Comparison of ENCODE assay signal across 14 cellular contexts in the genomic region with DNA sequence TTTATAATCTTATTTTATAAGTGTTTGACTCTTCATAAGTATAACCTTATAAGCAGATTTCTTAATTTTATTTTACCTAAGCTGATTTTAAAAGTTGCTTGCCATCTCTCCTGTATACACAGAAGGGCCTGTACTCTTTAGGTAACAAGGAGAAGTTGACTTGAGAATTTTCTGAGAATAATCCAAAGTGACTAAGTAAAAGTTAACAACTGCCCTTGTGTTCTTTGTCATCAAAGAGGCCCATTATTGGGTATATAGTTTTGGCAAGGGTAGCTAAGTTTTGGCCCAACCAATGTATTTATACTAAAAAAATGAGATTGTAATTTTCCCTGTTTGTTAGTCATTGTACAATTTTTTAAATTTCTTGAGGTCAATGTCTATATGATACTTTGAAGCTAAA. TPM values are rescaled to one million over a fixed set of nuclear protein-coding genes. Genes with fewer than 3 reads are reported as not detected.
DNase-seq lines count a peak whose midpoint lies in the region; ATAC-seq and TF ChIP-seq lines count a peak whose summit lies in the region.
"Had no signal": no experiment of that assay in that cellular context is flagged by ENCODE, and none has a peak within 500 bp of the region (broad histone marks: within the 10 kb centered on the region; RNA-seq: fewer than 3 reads in every experiment).

No MANE protein-coding gene starts in this region.

- no peaks in the 10 kb centered on the region for H4K20me1 ChIP-seq in BLaER1

- peak overlapping the region; percentile 96 for H3K27ac Mint-ChIP-seq in activated CD4-positive, alpha-beta memory T cell treated with anti-CD3 and anti-CD28 coated beads for 36 hours

- ATAC-seq in HG02852 (IDR thresholded peaks at IDR 0.05; ENCODE audit: unreplicated experiment), result no peak
- ATAC-seq: PC-3 had no signal

- H3K36me3 ChIP-seq in BLaER1, result no peaks in the 10 kb centered on the region
- no peaks in the 10 kb centered on the region for H3K36me3 ChIP-seq in adrenal gland (replicated peaks in 1 of 2)

- CTCF ChIA-PET in activated CD4-positive, alpha-beta memory T cell treated with anti-CD3 and anti-CD28 coated beads for 36 hours (lab: Charles Lee), result interaction anchor here (1.0 to 13.5 kb wide), 4 partner anchors 10 to 126 kb away, joined by 3 to 164 read pairs (median 42); no protein-coding TSS in a partner anchor

- intact Hi-C loops in activated CD4-positive, alpha-beta memory T cell treated with anti-CD3 and anti-CD28 coated beads for 36 hours (cut with micrococcal nuclease), result loop anchor here (5.0 kb wide), 2 partner anchors 373 to 482 kb away; partner anchors contain the start of gene LRCH1
- intact Hi-C loops in adrenal gland (cut with DNase I), result no loop called here

- peak overlapping the region; percentile 89 for H3K27ac ChIP-seq in BLaER1
- H3K27ac ChIP-seq in adrenal gland, result no peak overlapping the region

- no peak for TF ChIP-seq POLR2A in adrenal gland (IDR thresholded peaks at IDR 0.05)

- no peaks in the 10 kb centered on the region for H3K27me3 Mint-ChIP-seq in activated CD4-positive, alpha-beta memory T cell treated with anti-CD3 and anti-CD28 coated beads for 36 hours

- peaks cover 61% of the 10 kb centered on the region for H3K4me1 Mint-ChIP-seq in activated CD4-positive, alpha-beta memory T cell treated with anti-CD3 and anti-CD28 coated beads for 36 hours (ENCODE audit: low read depth)

- H3K4me1 ChIP-seq in BLaER1, result peaks cover 64% of the 10 kb centered on the region
- H3K4me1 ChIP-seq in mononuclear cell (ENCODE audit: insufficient read depth, low read length), result peaks cover 57% of the 10 kb centered on the region
- no peaks in the 10 kb centered on the region for H3K4me1 ChIP-seq in adrenal gland (replicated peaks in 1 of 2)

- POLR2A ChIA-PET in activated CD4-positive, alpha-beta memory T cell treated with anti-CD3 and anti-CD28 coated beads for 36 hours (lab: Charles Lee), result interaction anchor here (0.5 to 10.9 kb wide), 4 partner anchors 10 to 29 kb away, joined by 4 to 239 read pairs (median 5); no protein-coding TSS in a partner anchor

- H3K9me3 ChIP-seq in BLaER1 (no peaks in the 10 kb centered on the region), mononuclear cell (ENCODE audit: low read depth, low read length) (no peaks in the 10 kb centered on the region), adrenal gland (replicated peaks in 1 of 3) (no peaks in the 10 kb centered on the region)

- H3K4me3 Mint-ChIP-seq in activated CD4-positive, alpha-beta memory T cell treated with anti-CD3 and anti-CD28 coated beads for 36 hours, result peak overlapping the region; percentile 97

- H3K9me3 Mint-ChIP-seq in activated CD4-positive, alpha-beta memory T cell treated with anti-CD3 and anti-CD28 coated beads for 36 hours, result no peaks in the 10 kb centered on the region

- DNase-seq in GM12864 (ENCODE audit: low read depth), result no peak
- DNase-seq in activated CD4-positive, alpha-beta memory T cell treated with anti-CD3 and anti-CD28 coated beads for 36 hours, result no peak
- DNase-seq in SHP77 (lab: John Stamatoyannopoulos, UW), result no peak
- DNase-seq in adrenal gland, result no peak
- DNase-seq in NCI-H226, result no peak
- DNase-seq: NCI-H1930, PC-3 had no signal

- TF ChIP-seq CTCF in GM12864 (IDR thresholded peaks at IDR 0.05; ENCODE audit: low read depth, low read length, missing control alignments) (no peak), adrenal gland (IDR thresholded peaks at IDR 0.05) (no peak)

- H3K27me3 ChIP-seq in BLaER1, result no peaks in the 10 kb centered on the region
- H3K27me3 ChIP-seq in mononuclear cell (ENCODE audit: insufficient read depth, low read length), result no peaks in the 10 kb centered on the region
- H3K27me3 ChIP-seq in adrenal gland, result no peaks in the 10 kb centered on the region

- H3K4me3 ChIP-seq in BLaER1, result peak overlapping the region; percentile 76
- H3K4me3 ChIP-seq in GM12864 (ENCODE audit: low read depth, low read length), result peak overlapping the region; percentile 92
- H3K4me3 ChIP-seq in mononuclear cell (ENCODE audit: low read length), result peak overlapping the region; percentile 98
- peak overlapping the region in 1 of 4 donors; percentile 29 for H3K4me3 ChIP-seq in adrenal gland
- H3K4me3 ChIP-seq: lung had no signal

- H3K4me2 ChIP-seq in BLaER1, result peak overlapping the region; percentile 98

- peak overlapping the region; percentile 84 for H3K9ac ChIP-seq in BLaER1

- peaks cover 59% of the 10 kb centered on the region for H3K36me3 Mint-ChIP-seq in activated CD4-positive, alpha-beta memory T cell treated with anti-CD3 and anti-CD28 coated beads for 36 hours

RNA-seq across cellular contexts. Expression of gene LCP1, which starts 3.2 kb away (rescaled TPM):
- 1,000 to 10,000 TPM; 1,012 to 1,022 TPM for total RNA-seq in activated CD4-positive, alpha-beta memory T cell treated with anti-CD3 and anti-CD28 coated beads for 36 hours
- total RNA-seq in mononuclear cell (899 TPM), adrenal gland (100 to 1,000 TPM in 1 of 8 donors, 10 to 100 TPM in 7; 32.9 to 109 (median 67.2) TPM)
- polyA plus RNA-seq in adrenal gland, result 10 to 100 TPM; 17.3 to 91.9 (median 27.4) TPM
- total RNA-seq: G401, osteocyte had no signal

RNA-seq across cellular contexts. Expression of gene LRRC63, which starts 32.9 kb away (rescaled TPM):
- total RNA-seq in activated CD4-positive, alpha-beta memory T cell treated with anti-CD3 and anti-CD28 coated beads for 36 hours, result under 1 TPM; 0.45 to 0.63 TPM
- total RNA-seq in mononuclear cell (0.21 TPM), adrenal gland (1 to 10 TPM in 2 of 8 donors, under 1 TPM in 4, not detected in 2; 0.26 to 2.2 (median 0.66) TPM)
- polyA plus RNA-seq in adrenal gland, result 1 to 10 TPM in 1 of 3 donors, under 1 TPM in 2; 0.32 to 1.3 (median 0.44) TPM
- total RNA-seq: endothelial cell of umbilical vein, G401, osteocyte had no signal
